In genomic region chr4:148258526-148258925, GRCh38 we compare ENCODE assay signal across 26 cellular contexts.
"Had no signal": no experiment of that assay in that cellular context is flagged by ENCODE, and none has a peak within 500 bp of the region (broad histone marks: within the 10 kb centered on the region; RNA-seq: fewer than 3 reads in every experiment).

No MANE protein-coding gene starts in this region.

- H3K36me3 ChIP-seq: adrenal gland, Peyer's patch had no signal

- H3K27me3 ChIP-seq: adrenal gland, body of pancreas, Peyer's patch had no signal

- ATAC-seq: activated CD8-positive, alpha-beta T cell treated with anti-CD3 and anti-CD28 coated beads, Interleukin-2, amount 10 ng/mL, durations not matched to agents 7 days and 5 days; body of pancreas; T-helper 17 cell; WTC11 had no signal

- H3K27ac ChIP-seq: adrenal gland, body of pancreas, Peyer's patch, RWPE1 had no signal

- H3K4me3 ChIP-seq: adrenal gland, body of pancreas, Peyer's patch had no signal

- H3K9me3 ChIP-seq: adrenal gland, body of pancreas, Peyer's patch had no signal

- H3K4me1 ChIP-seq: Peyer's patch had no signal

- DNase-seq: activated CD4-positive, alpha-beta T cell treated with anti-CD3 and anti-CD28 coated beads for 48 hours; activated CD4-positive, alpha-beta T cell treated with anti-CD3 and anti-CD28 coated beads, Interleukin-2, amount 50 U/mL, for 4 hours; activated CD4-positive, CD25-positive, alpha-beta regulatory T cell treated with anti-CD3 and anti-CD28 coated beads, Interleukin-2, amount 50 U/mL, for 72 hours; activated CD8-positive, alpha-beta memory T cell treated with anti-CD3 and anti-CD28 coated beads, Interleukin-2, amount 50 U/mL, for 48 hours; activated CD8-positive, alpha-beta T cell treated with anti-CD3 and anti-CD28 coated beads, Interleukin-2, amount 10 ng/mL, durations not matched to agents 7 days and 5 days; activated naive CD4-positive, alpha-beta T cell treated with anti-CD3 and anti-CD28 coated beads, Interleukin-2, amount 50 U/mL, for 16 hours; activated naive CD8-positive, alpha-beta T cell treated with anti-CD3 and anti-CD28 coated beads, Interleukin-2, amount 10 ng/mL, durations not matched to agents 7 days and 5 days; activated T-cell treated with anti-CD3 and anti-CD28 coated beads, Interleukin-2, amount 50 U/mL, for 1 hour; adrenal gland; body of pancreas; IMR-90; KBM-7; NCI-H1048; NCI-H1930; NCI-H2107; NCI-H2171 treated with DMSO at 0.1 percent for 48 hours; NCI-H226; NCI-H510A; NCI-H69; NK-92 treated with Interleukin-12 subunit alpha and Interleukin-12 subunit beta, amount 100 ng/mL, for 24 hours; Peyer's patch; SHP77 treated with DMSO at 0.1 percent for 48 hours; T-helper 17 cell; T-helper 9 cell had no signal
